27 cellular contexts compared by ENCODE assay signal in the genomic region with DNA sequence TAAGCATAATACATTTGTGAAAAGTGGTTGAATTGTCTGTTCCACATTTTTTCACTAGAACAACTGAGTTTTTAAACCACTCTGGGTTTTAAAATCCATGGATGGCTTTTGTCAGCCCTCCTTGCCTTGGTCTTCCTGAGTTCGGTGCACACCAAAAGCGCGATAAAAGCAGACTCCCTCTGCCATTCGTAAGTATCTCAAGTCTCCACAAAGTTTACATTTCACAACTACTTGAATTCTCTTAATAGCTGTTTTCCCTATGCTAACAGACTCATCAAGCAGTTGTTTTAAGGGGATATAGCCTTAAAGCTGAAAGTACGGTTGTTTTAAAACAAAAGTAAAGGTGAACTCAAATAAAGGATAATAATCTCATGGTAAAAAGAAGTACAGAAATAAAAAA.
"Had no signal": no experiment of that assay in that cellular context is flagged by ENCODE, and none has a peak within 500 bp of the region (broad histone marks: within the 10 kb centered on the region; RNA-seq: fewer than 3 reads in every experiment).

No MANE protein-coding gene starts in this region.

- H3K9me3 Mint-ChIP-seq: type B pancreatic cell had no signal

- DNase-seq: hypothalamus; immature natural killer cell; kidney; left colon; left ventricle myocardium inferior; midbrain; mucosa of descending colon; naive thymus-derived CD4-positive, alpha-beta T cell; ovary; right lobe of liver; stimulated activated CD4-positive, alpha-beta T cell treated with anti-CD3 and anti-CD28 coated beads, Interleukin-12 subunit alpha, Interleukin-12 subunit beta, amount 100 ng/mL, for 4 hours; stimulated activated CD4-positive, alpha-beta T cell treated with anti-CD3 and anti-CD28 coated beads, Interleukin-15, amount 100 ng/mL, for 24 hours; stimulated activated CD4-positive, alpha-beta T cell treated with anti-CD3 and anti-CD28 coated beads, Interleukin-2, amount 100 ng/mL, for 24 hours; stimulated activated CD4-positive, alpha-beta T cell treated with anti-CD3 and anti-CD28 coated beads, Interleukin-4, amount 100 ng/mL, for 1 hour; stimulated activated naive CD4-positive, alpha-beta T cell had no signal

- H3K9me3 ChIP-seq: mucosa of descending colon, ovary, right lobe of liver, suprapubic skin had no signal

- H3K4me1 Mint-ChIP-seq: stimulated activated effector memory CD8-positive, alpha-beta T cell treated with anti-CD3 and anti-CD28 coated beads, Interleukin-12 subunit alpha, Interleukin-12 subunit beta, amount 100 ng/mL, for 72 hours had no signal

- FAIRE-seq: islet of Langerhans, kidney had no signal

- H3K27me3 ChIP-seq: ovary, right atrium auricular region, right lobe of liver, suprapubic skin, tibial nerve, vagina had no signal

- H3K27me3 Mint-ChIP-seq: naive thymus-derived CD4-positive, alpha-beta T cell; progenitor cell of endocrine pancreas; stimulated activated naive CD8-positive, alpha-beta T cell treated with anti-CD3 and anti-CD28 coated beads, Interleukin-15, Interleukin-2, amounts not matched to agents 100 ng/mL and 50 ng/mL, for 24 hours; type B pancreatic cell had no signal

- H3K4me3 ChIP-seq: left ventricle myocardium inferior, lung, mucosa of descending colon, ovary, right atrium auricular region, right lobe of liver, suprapubic skin, thoracic aorta, tibial nerve, vagina had no signal

- H3K36me3 Mint-ChIP-seq: immature natural killer cell; stimulated activated effector memory CD8-positive, alpha-beta T cell treated with anti-CD3 and anti-CD28 coated beads, Interleukin-12 subunit alpha, Interleukin-12 subunit beta, amount 100 ng/mL, for 72 hours; type B pancreatic cell had no signal

- H3K27ac Mint-ChIP-seq: immature natural killer cell; naive thymus-derived CD4-positive, alpha-beta T cell; natural killer cell treated with Interleukin-12 subunit alpha and Interleukin-12 subunit beta and Interleukin-15 and Interleukin-18, amount 100 ng/mL, for 72 hours; progenitor cell of endocrine pancreas; stimulated activated effector memory CD8-positive, alpha-beta T cell treated with anti-CD3 and anti-CD28 coated beads, Interleukin-12 subunit alpha, Interleukin-12 subunit beta, amount 100 ng/mL, for 72 hours; stimulated activated naive CD8-positive, alpha-beta T cell treated with anti-CD3 and anti-CD28 coated beads, Interleukin-15, Interleukin-2, amounts not matched to agents 100 ng/mL and 50 ng/mL, for 24 hours; type B pancreatic cell had no signal

- H3K27ac ChIP-seq: left ventricle myocardium inferior, ovary, right atrium auricular region, right lobe of liver, suprapubic skin, thoracic aorta, tibial nerve, vagina had no signal

- H3K4me3 Mint-ChIP-seq: immature natural killer cell; naive thymus-derived CD4-positive, alpha-beta T cell; natural killer cell treated with Interleukin-12 subunit alpha and Interleukin-12 subunit beta and Interleukin-15 and Interleukin-18, amount 100 ng/mL, for 72 hours; stimulated activated effector memory CD8-positive, alpha-beta T cell treated with anti-CD3 and anti-CD28 coated beads, Interleukin-12 subunit alpha, Interleukin-12 subunit beta, amount 100 ng/mL, for 72 hours; stimulated activated naive CD8-positive, alpha-beta T cell treated with anti-CD3 and anti-CD28 coated beads, Interleukin-15, Interleukin-2, amounts not matched to agents 100 ng/mL and 50 ng/mL, for 24 hours; type B pancreatic cell had no signal

- H3K4me1 ChIP-seq: right atrium auricular region, right lobe of liver, suprapubic skin, tibial nerve, vagina had no signal

- ATAC-seq: left colon; mucosa of descending colon; naive thymus-derived CD4-positive, alpha-beta T cell; natural killer cell treated with Interleukin-12 subunit alpha and Interleukin-12 subunit beta and Interleukin-15 and Interleukin-18, amount 100 ng/mL, for 72 hours; right lobe of liver; stimulated activated effector memory CD8-positive, alpha-beta T cell treated with anti-CD3 and anti-CD28 coated beads, Interleukin-12 subunit alpha, Interleukin-12 subunit beta, amount 100 ng/mL, for 72 hours had no signal

- H3K36me3 ChIP-seq: left ventricle myocardium inferior, ovary, right atrium auricular region, right lobe of liver, suprapubic skin, thoracic aorta, tibial nerve, vagina had no signal
